31 cellular contexts compared by ENCODE assay signal in the genomic region with DNA sequence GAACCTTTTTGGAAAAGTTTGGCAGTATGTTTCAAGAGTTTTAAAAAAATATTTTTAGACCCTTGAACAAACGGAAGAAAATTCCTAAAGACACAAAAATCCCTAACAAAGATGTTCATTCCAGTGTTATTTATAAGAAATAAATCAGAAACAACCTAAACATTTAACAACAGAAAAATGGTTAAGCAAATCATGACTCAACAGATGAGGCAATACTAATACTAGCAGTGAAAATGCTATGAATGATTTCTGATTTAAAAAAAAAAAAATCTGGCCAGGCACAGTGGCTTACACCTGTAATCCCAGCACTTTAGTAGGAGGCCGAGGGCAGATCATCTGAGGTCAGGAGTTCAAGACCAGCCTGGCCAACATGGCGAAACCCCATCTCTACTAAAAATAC.
DNase-seq lines count a peak whose midpoint lies in the region; ATAC-seq, FAIRE-seq and TF ChIP-seq lines count a peak whose summit lies in the region.
"Had no signal": no experiment of that assay in that cellular context is flagged by ENCODE, and none has a peak within 500 bp of the region (broad histone marks: within the 10 kb centered on the region; RNA-seq: fewer than 3 reads in every experiment).

No MANE protein-coding gene starts in this region.

- peaks cover 33% of the 10 kb centered on the region for H3K4me1 Mint-ChIP-seq in MCF 10A (ENCODE audit: insufficient read depth, unreplicated experiment)

- peaks cover 0 to 5% of the 10 kb centered on the region in 2 donors for H3K4me1 ChIP-seq in breast epithelium
- peaks cover 4% of the 10 kb centered on the region; the same call in 1 of the 2 replicates for H3K4me1 ChIP-seq in GM12878 (ENCODE audit: control insufficient read depth, insufficient read depth, low read length)
- H3K4me1 ChIP-seq: BE2C had no signal

- H3K9me3 ChIP-seq in breast epithelium (no peaks in the 10 kb centered on the region), GM12878 (replicated peaks; ENCODE audit: control insufficient read depth, insufficient read depth, low read length) (no peaks in the 10 kb centered on the region)
- H3K9me3 ChIP-seq: BE2C, esophagus muscularis mucosa, SJCRH30, vagina had no signal

- no peak overlapping the region for H3K4me2 ChIP-seq in GM12878 (ENCODE audit: control insufficient read depth, insufficient read depth)

- ATAC-seq in GM12878 (no peak), HG02973 (IDR thresholded peaks at IDR 0.05; ENCODE audit: unreplicated experiment) (no peak), HG03442 (IDR thresholded peaks at IDR 0.05; ENCODE audit: unreplicated experiment) (no peak), GM19035 (IDR thresholded peaks at IDR 0.05; ENCODE audit: unreplicated experiment) (no peak)
- ATAC-seq: effector memory CD8-positive, alpha-beta T cell; natural killer cell treated with Interleukin-12 subunit alpha and Interleukin-12 subunit beta and Interleukin-15 and Interleukin-18, amount 100 ng/mL, for 72 hours; T-cell had no signal

- in situ Hi-C loops in GM12878 (cut with MboI) = no loop called here

- TF ChIP-seq POLR2A in breast epithelium (IDR thresholded peaks at IDR 0.05) (no peak), GM12878 (IDR thresholded peaks at IDR 0.05; ENCODE audit: low read depth, low read length) (no peak)

- H3K36me3 ChIP-seq in breast epithelium (no peaks in the 10 kb centered on the region), GM12878 (ENCODE audit: control insufficient read depth in 2 of 2, insufficient read depth in 2 of 2, low read length in 1 of 2) (no peaks in the 10 kb centered on the region)
- H3K36me3 ChIP-seq: BE2C, esophagus muscularis mucosa, SJCRH30, vagina had no signal

- no peaks in the 10 kb centered on the region for H3K27me3 Mint-ChIP-seq in MCF 10A (ENCODE audit: insufficient read depth, unreplicated experiment)
- H3K27me3 Mint-ChIP-seq: CD8-positive, alpha-beta memory T cell; effector memory CD8-positive, alpha-beta T cell; natural killer cell treated with Interleukin-12 subunit alpha and Interleukin-12 subunit beta and Interleukin-15 and Interleukin-18, amount 100 ng/mL, for 72 hours; stimulated activated naive CD8-positive, alpha-beta T cell treated with anti-CD3 and anti-CD28 coated beads, Interleukin-15, Interleukin-2, amounts not matched to agents 100 ng/mL and 50 ng/mL, for 24 hours; T-cell had no signal

- no peak overlapping the region for H2AFZ ChIP-seq in GM12878 (ENCODE audit: control insufficient read depth, low read depth, low read length)

- TF ChIP-seq RAD21 in GM12878 (IDR thresholded peaks at IDR 0.05; ENCODE audit: insufficient read depth, low read depth, low read length) = no peak

- SMC1A ChIA-PET in GM12878 (lab: Charles Lee; ENCODE audit: uncharacterized antibody, unreplicated experiment) = no interaction called here

- peaks cover 10% of the 10 kb centered on the region for H3K36me3 Mint-ChIP-seq in MCF 10A (ENCODE audit: insufficient read depth, unreplicated experiment)
- H3K36me3 Mint-ChIP-seq: natural killer cell treated with Interleukin-12 subunit alpha and Interleukin-12 subunit beta and Interleukin-15 and Interleukin-18, amount 100 ng/mL, for 72 hours had no signal

- H3K9ac ChIP-seq in GM12878 (ENCODE audit: control insufficient read depth, insufficient read depth, low read length) = no peak overlapping the region

- no peak for TF ChIP-seq EP300 in GM12878 (IDR thresholded peaks at IDR 0.05; ENCODE audit: borderline replicate concordance in 1 of 2, control insufficient read depth in 1 of 2, low read depth in 2 of 2, low read length in 2 of 2)

- POLR2A ChIA-PET in MCF 10A (lab: Yijun Ruan, JAX) (interaction anchor here (3.5 kb wide), 1 partner anchor 62 kb away, joined by 31 read pairs; the partner anchor contains the start of gene ARHGAP12), GM12878 (lab: Charles Lee) (interaction anchor here (0.6 kb wide), 1 partner anchor 37 kb away, joined by 6 read pairs; no protein-coding TSS in a partner anchor)

- 82% methylated on average over 3 of the region's 3 CpGs for WGBS in GM12878 (ENCODE audit: insufficient coverage, insufficient replicate concordance, low lambda C conversion rate, missing lambda C conversion rate)

- no peak overlapping the region for H3K4me3 ChIP-seq in breast epithelium
- H3K4me3 ChIP-seq in GM12878 = no peak overlapping the region
- H3K4me3 ChIP-seq: esophagus muscularis mucosa, SJCRH30, vagina had no signal

- BruUV-seq in MCF 10A (replicated peaks; lab: Mats Ljungman, UMichigan) (no TSS peak), GM12878 (replicated peaks; lab: Mats Ljungman, UMichigan) (no TSS peak)

- DNase-seq in MCF 10A (ENCODE audit: unreplicated experiment) (peak; percentile 58), breast epithelium (ENCODE audit: low spot score in 2 of 2) (no peak), GM12878 (ENCODE audit: low read depth, low spot score) (no peak), fibroblast of peridontal ligament (ENCODE audit: extremely low read depth) (peak; percentile 53), KG1 (lab: John Stamatoyannopoulos, UW) (no peak)
- DNase-seq: activated CD4-positive, alpha-beta T cell treated with anti-CD3 and anti-CD28 coated beads, Interleukin-2, amount 50 U/mL, for 48 hours; activated CD8-positive, alpha-beta memory T cell treated with anti-CD3 and anti-CD28 coated beads, Interleukin-2, amount 50 U/mL, for 4 hours; activated naive CD4-positive, alpha-beta T cell treated with anti-CD3 and anti-CD28 coated beads, Interleukin-2, amount 50 U/mL, for 16 hours; anterior cingulate cortex; BE2C; CD8-positive, alpha-beta memory T cell; cortex of kidney; effector memory CD8-positive, alpha-beta T cell; glutamatergic neuron; H9; Kasumi-1; kidney; midbrain; NCI-H1048; NCI-H1694 treated with DMSO at 0.1 percent for 48 hours; NCI-H69; SJCRH30; small intestine; T-cell had no signal

- FAIRE-seq in GM12878 (lab: Jason Lieb, UNC) = peak; percentile 52
- FAIRE-seq: kidney, small intestine had no signal

- no peaks in the 10 kb centered on the region for H4K20me1 ChIP-seq in GM12878 (ENCODE audit: control insufficient read depth, insufficient read depth)

- H3K9me3 Mint-ChIP-seq in MCF 10A (ENCODE audit: unreplicated experiment) = no peaks in the 10 kb centered on the region
- H3K9me3 Mint-ChIP-seq: CD8-positive, alpha-beta memory T cell; effector memory CD8-positive, alpha-beta T cell; H9; natural killer cell treated with Interleukin-12 subunit alpha and Interleukin-12 subunit beta and Interleukin-15 and Interleukin-18, amount 100 ng/mL, for 72 hours; stimulated activated naive CD8-positive, alpha-beta T cell treated with anti-CD3 and anti-CD28 coated beads, Interleukin-15, Interleukin-2, amounts not matched to agents 100 ng/mL and 50 ng/mL, for 24 hours; T-cell had no signal

- no peaks in the 10 kb centered on the region for H3K79me2 ChIP-seq in GM12878 (ENCODE audit: control insufficient read depth, insufficient read depth, low read length)

- H3K27ac ChIP-seq in breast epithelium (no peak overlapping the region), GM12878 (ENCODE audit: control insufficient read depth, insufficient read depth) (no peak overlapping the region)
- H3K27ac ChIP-seq: esophagus muscularis mucosa, SJCRH30, vagina had no signal

- CTCF ChIA-PET in MCF 10A (lab: Yijun Ruan, JAX) (no interaction called here), GM12878 (lab: Yijun Ruan, JAX) (no interaction called here)

- TF ChIP-seq CTCF in MCF 10A (IDR thresholded peaks at IDR 0.05; ENCODE audit: unreplicated experiment) = no peak
- no peak for TF ChIP-seq CTCF in breast epithelium (IDR thresholded peaks at IDR 0.05)
- no peak for TF ChIP-seq CTCF in GM12878 (IDR thresholded peaks at IDR 0.05 in 2 of 3, conservative IDR thresholded peaks at IDR 0.05 in 1 of 3; ENCODE audit: control insufficient read depth in 2 of 3, extremely low read depth in 1 of 3, insufficient read depth in 1 of 3, low read depth in 3 of 3, low read length in 3 of 3)

- RAD21 ChIA-PET in GM12878 (lab: Charles Lee; ENCODE audit: unreplicated experiment) = no interaction called here

- H3K4me3 Mint-ChIP-seq in MCF 10A (ENCODE audit: unreplicated experiment) = no peak overlapping the region
- H3K4me3 Mint-ChIP-seq: CD8-positive, alpha-beta memory T cell; effector memory CD8-positive, alpha-beta T cell; H9; natural killer cell treated with Interleukin-12 subunit alpha and Interleukin-12 subunit beta and Interleukin-15 and Interleukin-18, amount 100 ng/mL, for 72 hours; stimulated activated naive CD8-positive, alpha-beta T cell treated with anti-CD3 and anti-CD28 coated beads, Interleukin-15, Interleukin-2, amounts not matched to agents 100 ng/mL and 50 ng/mL, for 24 hours; T-cell had no signal

- H3K27me3 ChIP-seq in breast epithelium = no peaks in the 10 kb centered on the region
- no peaks in the 10 kb centered on the region for H3K27me3 ChIP-seq in GM12878 (replicated peaks in 1 of 2; ENCODE audit: control insufficient read depth in 2 of 2, insufficient read depth in 2 of 2, low read length in 1 of 2)
- H3K27me3 ChIP-seq: BE2C, esophagus muscularis mucosa, SJCRH30, vagina had no signal

- intact Hi-C loops in MCF 10A (cut with micrococcal nuclease) (loop anchor here (10.0 kb wide), 1 partner anchor 477 kb away; the partner anchor contains the start of gene EPC1), breast epithelium (cut with DNase I; ENCODE audit: low total_unique reads) (loop anchor here (2.0 kb wide), 1 partner anchor 45 kb away; no protein-coding TSS in a partner anchor), GM12878 (cut with micrococcal nuclease; ENCODE audit: unreplicated experiment) (loop anchor here (10.0 kb wide), 1 partner anchor 497 kb away; no protein-coding TSS in a partner anchor)

- H3K27ac Mint-ChIP-seq in MCF 10A (ENCODE audit: low read depth, unreplicated experiment) = no peak overlapping the region
- H3K27ac Mint-ChIP-seq: effector memory CD8-positive, alpha-beta T cell; H9; natural killer cell treated with Interleukin-12 subunit alpha and Interleukin-12 subunit beta and Interleukin-15 and Interleukin-18, amount 100 ng/mL, for 72 hours; stimulated activated naive CD8-positive, alpha-beta T cell treated with anti-CD3 and anti-CD28 coated beads, Interleukin-15, Interleukin-2, amounts not matched to agents 100 ng/mL and 50 ng/mL, for 24 hours; T-cell had no signal

TF ChIP-seq in GM12878, 131 proteins besides CTCF, POLR2A, EP300 and RAD21 (continues in another document):
- no peak for TF ChIP-seq SUPT20H (IDR thresholded peaks at IDR 0.05; ENCODE audit: borderline replicate concordance, control insufficient read depth, low read depth, low read length)
- no peak for TF ChIP-seq JUND (IDR thresholded peaks at IDR 0.05; ENCODE audit: low read depth, low read length)
- TF ChIP-seq ZNF217 (IDR thresholded peaks at IDR 0.05) = no peak

Comparison
In these comparisons a context has a peak if more than half of its experiments do, and no peak if none do; other contexts are left out.
1. DNase-seq: peak in MCF 10A (single experiment) and fibroblast of peridontal ligament (single experiment); none in breast epithelium (0 of 2), GM12878 (single experiment) and KG1 (single experiment).